In genomic region chr20:19026121-19026878, GRCh38 we compare ENCODE assay signal across 1 cellular context.
A peak's percentile ranks its signal among the peaks of the same experiment; 100 is the strongest.
TF ChIP-seq lines count a peak whose summit lies in the region.

No MANE protein-coding gene starts in this region.

TF ChIP-seq in GM12878, 131 proteins besides CTCF, POLR2A, EP300 and RAD21 (continued from another document and continues in another):
- no peak for TF ChIP-seq ZBTB33 (IDR thresholded peaks at IDR 0.05)
- peak; percentile 52; the same call in 1 of the 2 replicates for TF ChIP-seq IKZF1 (conservative IDR thresholded peaks at IDR 0.05)
- TF ChIP-seq STAT1 (conservative IDR thresholded peaks at IDR 0.05), result no peak
- no peak for TF ChIP-seq NR2C1 (IDR thresholded peaks at IDR 0.05)
- 0 out of 3 replicates have a peak, but pooled peaks have one; percentile 47 for TF ChIP-seq POU2F2 (IDR thresholded peaks at IDR 0.05; ENCODE audit: borderline replicate concordance, low read depth, low read length)
- TF ChIP-seq BMI1 (IDR thresholded peaks at IDR 0.05; ENCODE audit: borderline replicate concordance), result no peak
- no peak for TF ChIP-seq ESRRA (IDR thresholded peaks at IDR 0.05; ENCODE audit: low read length)
- peak; percentile 55; the same call in 1 of the 2 replicates for TF ChIP-seq NR2F1 (conservative IDR thresholded peaks at IDR 0.05)
- no peak for TF ChIP-seq POLR2AphosphoS5 (IDR thresholded peaks at IDR 0.05; ENCODE audit: low read length)
- no peak for TF ChIP-seq POLR2AphosphoS2 (IDR thresholded peaks at IDR 0.05; ENCODE audit: low read depth, low read length)
- TF ChIP-seq EGR1 (IDR thresholded peaks at IDR 0.05; ENCODE audit: borderline replicate concordance in 1 of 2, low read depth in 2 of 2, low read length in 2 of 2), result peak in 1 of 2 experiments; percentile 41; a peak in 1 of 3 replicates
- TF ChIP-seq RFX5 (IDR thresholded peaks at IDR 0.05; ENCODE audit: low read depth, low read length), result no peak
- TF ChIP-seq SIX5 (IDR thresholded peaks at IDR 0.05; ENCODE audit: low read depth, low read length, severe bottlenecking), result no peak
- TF ChIP-seq YBX1 (IDR thresholded peaks at IDR 0.05), result no peak
- TF ChIP-seq PRDM15 (CRISPR knock-in tag; IDR thresholded peaks at IDR 0.05), result no peak
- TF ChIP-seq TBL1XR1 (IDR thresholded peaks at IDR 0.05; ENCODE audit: low read depth, low read length), result no peak; the same call in 1 of the 2 replicates
- peak; percentile 37; the same call in 1 of the 2 replicates for TF ChIP-seq ATF7 (IDR thresholded peaks at IDR 0.05; ENCODE audit: low read depth)
- TF ChIP-seq TCF3 (IDR thresholded peaks at IDR 0.05; ENCODE audit: borderline replicate concordance, insufficient read depth, low read depth, low read length), result peak; percentile 53; the same call in 1 of the 2 replicates
- peak; percentile 63; the same call in 1 of the 2 replicates for TF ChIP-seq DPF2 (IDR thresholded peaks at IDR 0.05)
- TF ChIP-seq RUNX3 (IDR thresholded peaks at IDR 0.05; ENCODE audit: low read length), result peak; percentile 89
- TF ChIP-seq ZNF274 (IDR thresholded peaks at IDR 0.05; ENCODE audit: insufficient read depth, insufficient read length), result no peak
- TF ChIP-seq TCF12 (IDR thresholded peaks at IDR 0.05; ENCODE audit: low read depth, low read length), result peak; percentile 93
- no peak for TF ChIP-seq ZNF384 (IDR thresholded peaks at IDR 0.05; ENCODE audit: borderline replicate concordance, low read depth, low read length)
- TF ChIP-seq BRCA1 (IDR thresholded peaks at IDR 0.05; ENCODE audit: low read depth, low read length), result no peak
- no peak for TF ChIP-seq SREBF2 (IDR thresholded peaks at IDR 0.05; ENCODE audit: low read length)
- TF ChIP-seq SMAD5 (IDR thresholded peaks at IDR 0.05; ENCODE audit: low read depth), result no peak
- peak; percentile 29; the same call in 1 of the 2 replicates for TF ChIP-seq MEF2A (IDR thresholded peaks at IDR 0.05; ENCODE audit: insufficient read depth, low read depth, low read length)
- TF ChIP-seq EED (IDR thresholded peaks at IDR 0.05; ENCODE audit: low read depth), result peak; percentile 21; the same call in 1 of the 2 replicates
- peak; percentile 27; the same call in 1 of the 2 replicates for TF ChIP-seq JUNB (IDR thresholded peaks at IDR 0.05)
- TF ChIP-seq FOXK2 (IDR thresholded peaks at IDR 0.05), result no peak
- TF ChIP-seq ZNF687 (IDR thresholded peaks at IDR 0.05), result no peak
- TF ChIP-seq NKRF (conservative IDR thresholded peaks at IDR 0.05), result no peak
- no peak for TF ChIP-seq PKNOX1 (IDR thresholded peaks at IDR 0.05)
- TF ChIP-seq BCL3 (IDR thresholded peaks at IDR 0.05; ENCODE audit: borderline replicate concordance, insufficient read depth, low read depth, low read length, poor library complexity, severe bottlenecking), result peak; percentile 38
- TF ChIP-seq REST (IDR thresholded peaks at IDR 0.05; ENCODE audit: low read depth, low read length), result no peak
- peak; percentile 85; the same call in 1 of the 2 replicates for TF ChIP-seq PAX5 (IDR thresholded peaks at IDR 0.05; ENCODE audit: borderline replicate concordance, low read depth, low read length)
- TF ChIP-seq SKIL (IDR thresholded peaks at IDR 0.05; ENCODE audit: low read depth, poor library complexity, severe bottlenecking), result peak; percentile 35
- TF ChIP-seq NFIC (IDR thresholded peaks at IDR 0.05; ENCODE audit: low read depth, low read length), result peak; percentile 64; the same call in 1 of the 2 replicates
- peak in 1 of 2 experiments; percentile 20; a peak in 1 of 4 replicates for TF ChIP-seq IKZF2 (IDR thresholded peaks at IDR 0.05)
- no peak for TF ChIP-seq SMC3 (IDR thresholded peaks at IDR 0.05; ENCODE audit: borderline replicate concordance, low read length)
- no peak for TF ChIP-seq ATF3 (IDR thresholded peaks at IDR 0.05; ENCODE audit: borderline replicate concordance, extremely low read depth, low read depth, low read length)
